1 cellular context compared by ENCODE assay signal in the genomic region with DNA sequence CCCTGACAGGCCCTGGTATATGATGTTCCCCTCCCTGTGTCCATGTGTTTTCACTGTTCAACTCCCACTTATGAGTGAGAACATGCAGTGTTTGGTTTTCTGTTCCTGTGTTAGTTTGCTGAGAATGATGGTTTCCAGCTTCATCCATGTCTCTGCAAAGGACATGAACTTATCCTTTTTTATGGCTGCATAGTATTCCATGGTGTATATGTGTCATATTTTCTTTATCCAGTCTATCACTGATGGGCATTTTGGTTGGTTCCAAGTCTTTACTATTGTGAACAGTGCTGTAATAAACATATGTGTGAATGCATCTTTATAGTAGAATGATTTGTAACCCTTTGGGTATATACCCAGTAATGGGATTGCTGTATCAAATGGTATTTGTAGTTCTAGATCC. TPM values are rescaled to one million over a fixed set of nuclear protein-coding genes. Genes with fewer than 3 reads are reported as not detected.
"Had no signal": no experiment of that assay in that cellular context is flagged by ENCODE, and none has a peak within 500 bp of the region (broad histone marks: within the 10 kb centered on the region; RNA-seq: fewer than 3 reads in every experiment).

No MANE protein-coding gene starts in this region.

RNA-seq across cellular contexts. Expression of a gene that starts 45.9 kb away (rescaled TPM):
- total RNA-seq: G401 had no signal
